In genomic region chr9:903886-904285, GRCh38 we compare ENCODE assay signal across 21 cellular contexts.
"Had no signal": no experiment of that assay in that cellular context is flagged by ENCODE, and none has a peak within 500 bp of the region (broad histone marks: within the 10 kb centered on the region; RNA-seq: fewer than 3 reads in every experiment).

No MANE protein-coding gene starts in this region.

- ATAC-seq: effector memory CD8-positive, alpha-beta T cell; gastrocnemius medialis; heart right ventricle; naive thymus-derived CD4-positive, alpha-beta T cell; psoas muscle; right lobe of liver; stimulated activated memory B cell treated with anti-CD40 and anti-IgM and Interleukin-4, amounts not matched to agents 10 μg/mL and 1 μg/mL and 100 μg/mL, for 72 hours had no signal

- H3K4me3 Mint-ChIP-seq: effector memory CD8-positive, alpha-beta T cell; naive thymus-derived CD4-positive, alpha-beta T cell; nephron progenitor cell; stimulated activated memory B cell treated with anti-CD40 and anti-IgM and Interleukin-4, amounts not matched to agents 10 μg/mL and 1 μg/mL and 100 μg/mL, for 72 hours; stimulated activated naive CD8-positive, alpha-beta T cell treated with anti-CD3 and anti-CD28 coated beads, Interleukin-15, Interleukin-2, amounts not matched to agents 100 ng/mL and 50 ng/mL, for 24 hours had no signal

- H3K4me1 ChIP-seq: esophagus muscularis mucosa, gastrocnemius medialis, psoas muscle, right lobe of liver, tibial artery, uterus had no signal

- H3K27me3 ChIP-seq: right lobe of liver had no signal

- H3K36me3 ChIP-seq: esophagus muscularis mucosa, gastrocnemius medialis, heart right ventricle, neutrophil, right lobe of liver, tibial artery, upper lobe of left lung, uterus had no signal

- H3K36me3 Mint-ChIP-seq: naive thymus-derived CD4-positive, alpha-beta T cell; stimulated activated memory B cell treated with anti-CD40 and anti-IgM and Interleukin-4, amounts not matched to agents 10 μg/mL and 1 μg/mL and 100 μg/mL, for 72 hours had no signal

- DNase-seq: effector memory CD8-positive, alpha-beta T cell; gastrocnemius medialis; heart right ventricle; hypothalamus; kidney glomerular epithelial cell; mammary epithelial cell; naive thymus-derived CD4-positive, alpha-beta T cell; nephron progenitor cell; psoas muscle; retina; right lobe of liver; stimulated activated CD4-positive, alpha-beta T cell treated with anti-CD3 and anti-CD28 coated beads, Interleukin-4, amount 100 ng/mL, for 24 hours; tibial artery; upper lobe of left lung; uterus had no signal

- FAIRE-seq: islet of Langerhans had no signal

- H3K4me3 ChIP-seq: esophagus muscularis mucosa, gastrocnemius medialis, heart right ventricle, psoas muscle, right lobe of liver, tibial artery, upper lobe of left lung, uterus had no signal

- H3K27ac ChIP-seq: epithelial cell of prostate, esophagus muscularis mucosa, gastrocnemius medialis, heart right ventricle, neutrophil, psoas muscle, right lobe of liver, tibial artery, upper lobe of left lung, uterus had no signal

- H3K27ac Mint-ChIP-seq: effector memory CD8-positive, alpha-beta T cell; naive thymus-derived CD4-positive, alpha-beta T cell; stimulated activated memory B cell treated with anti-CD40 and anti-IgM and Interleukin-4, amounts not matched to agents 10 μg/mL and 1 μg/mL and 100 μg/mL, for 72 hours; stimulated activated naive CD8-positive, alpha-beta T cell treated with anti-CD3 and anti-CD28 coated beads, Interleukin-15, Interleukin-2, amounts not matched to agents 100 ng/mL and 50 ng/mL, for 24 hours had no signal

- H3K9me3 Mint-ChIP-seq: effector memory CD8-positive, alpha-beta T cell; naive thymus-derived CD4-positive, alpha-beta T cell; nephron progenitor cell; stimulated activated memory B cell treated with anti-CD40 and anti-IgM and Interleukin-4, amounts not matched to agents 10 μg/mL and 1 μg/mL and 100 μg/mL, for 72 hours; stimulated activated naive CD8-positive, alpha-beta T cell treated with anti-CD3 and anti-CD28 coated beads, Interleukin-15, Interleukin-2, amounts not matched to agents 100 ng/mL and 50 ng/mL, for 24 hours had no signal

- H3K9me3 ChIP-seq: esophagus muscularis mucosa, gastrocnemius medialis, heart right ventricle, neutrophil, psoas muscle, right lobe of liver, tibial artery, upper lobe of left lung, uterus had no signal
